ENCODE assay signal across 15 cellular contexts in genomic region chr6:135382182-135382628, GRCh38.
DNase-seq lines count a peak whose midpoint lies in the region; ATAC-seq and FAIRE-seq lines count a peak whose summit lies in the region.
"Had no signal": no experiment of that assay in that cellular context is flagged by ENCODE, and none has a peak within 500 bp of the region (broad histone marks: within the 10 kb centered on the region; RNA-seq: fewer than 3 reads in every experiment).

No MANE protein-coding gene starts in this region.

- ATAC-seq in GM19438 (IDR thresholded peaks at IDR 0.05; ENCODE audit: low read depth, unreplicated experiment): peak; percentile 73
- ATAC-seq in HG02840 (IDR thresholded peaks at IDR 0.05; ENCODE audit: low FRiP score, unreplicated experiment): peak; percentile 90
- ATAC-seq in HG03520 (IDR thresholded peaks at IDR 0.05; ENCODE audit: unreplicated experiment): peak; percentile 87
- ATAC-seq: gastroesophageal sphincter had no signal

- FAIRE-seq in GM18507 (lab: Jason Lieb, UNC) (peak; percentile 69), HTR-8/SVneo (lab: Jason Lieb, UNC) (no peak)

- DNase-seq in GM18507 (ENCODE audit: extremely low spot score, insufficient read length, low read depth) (no peak), NCI-H82 treated with DMSO at 0.1 percent for 48 hours (lab: John Stamatoyannopoulos, UW; ENCODE audit: unreplicated experiment) (no peak), NCI-H1930 (lab: John Stamatoyannopoulos, UW) (no peak), AG20443 (ENCODE audit: low spot score) (no peak), HTR-8/SVneo (ENCODE audit: insufficient read length, low spot score) (no peak)
- DNase-seq: activated B cell treated with CpG ODN at 0.5 μM for 24 hours; activated naive CD8-positive, alpha-beta T cell treated with anti-CD3 and anti-CD28 coated beads, Interleukin-2, amount 10 ng/mL, durations not matched to agents 7 days and 5 days; CD4-positive, alpha-beta memory T cell; NCI-H446; SHP77; tibial artery had no signal
